In the genomic region with DNA sequence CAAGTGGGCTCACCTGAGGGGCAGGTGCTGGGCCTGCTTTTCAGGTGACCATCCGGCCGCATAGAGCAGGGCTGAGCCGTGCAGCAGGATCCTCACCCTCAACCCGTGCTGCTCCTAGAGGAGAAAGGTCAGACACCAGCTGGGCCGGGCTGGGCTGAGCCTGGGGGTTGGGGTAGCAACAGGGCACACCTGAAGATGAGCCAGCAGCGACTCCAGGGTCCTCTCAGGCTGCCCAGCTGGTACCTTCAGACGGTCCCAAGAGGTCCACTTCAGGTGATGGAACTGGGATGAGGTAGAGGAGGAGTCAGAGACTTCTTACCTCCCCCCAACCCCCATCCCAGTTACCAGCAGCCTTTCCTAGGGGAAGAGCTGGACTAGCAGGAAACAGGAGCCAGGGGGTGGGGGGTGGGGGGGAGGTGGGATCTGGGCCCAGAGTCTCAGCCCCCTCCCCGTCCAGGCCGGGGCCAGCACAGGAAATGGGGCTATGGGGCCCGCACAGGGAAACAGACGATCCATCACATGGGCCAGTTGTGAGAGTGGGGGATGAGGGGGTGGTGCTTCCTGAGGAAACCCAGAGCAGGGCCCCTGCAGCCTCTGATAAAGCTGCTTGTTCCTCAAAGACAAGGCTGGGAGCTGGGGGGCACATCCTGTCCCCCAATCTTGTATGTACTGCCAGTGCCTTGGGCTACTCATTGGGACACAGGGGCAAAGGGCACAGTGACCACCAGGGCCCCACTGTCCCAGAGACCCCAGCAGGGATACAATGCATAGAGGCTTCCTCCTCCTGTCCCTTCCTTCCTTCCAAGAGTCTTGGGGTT, we compare ENCODE assay signal across 2 cellular contexts.
TF ChIP-seq lines count a peak whose summit lies in the region.

No MANE protein-coding gene starts in this region.

TF ChIP-seq in SK-N-SH, 30 proteins besides CTCF, POLR2A, EP300 and RAD21 (continued from another document):
- TF ChIP-seq, protein P1, sequence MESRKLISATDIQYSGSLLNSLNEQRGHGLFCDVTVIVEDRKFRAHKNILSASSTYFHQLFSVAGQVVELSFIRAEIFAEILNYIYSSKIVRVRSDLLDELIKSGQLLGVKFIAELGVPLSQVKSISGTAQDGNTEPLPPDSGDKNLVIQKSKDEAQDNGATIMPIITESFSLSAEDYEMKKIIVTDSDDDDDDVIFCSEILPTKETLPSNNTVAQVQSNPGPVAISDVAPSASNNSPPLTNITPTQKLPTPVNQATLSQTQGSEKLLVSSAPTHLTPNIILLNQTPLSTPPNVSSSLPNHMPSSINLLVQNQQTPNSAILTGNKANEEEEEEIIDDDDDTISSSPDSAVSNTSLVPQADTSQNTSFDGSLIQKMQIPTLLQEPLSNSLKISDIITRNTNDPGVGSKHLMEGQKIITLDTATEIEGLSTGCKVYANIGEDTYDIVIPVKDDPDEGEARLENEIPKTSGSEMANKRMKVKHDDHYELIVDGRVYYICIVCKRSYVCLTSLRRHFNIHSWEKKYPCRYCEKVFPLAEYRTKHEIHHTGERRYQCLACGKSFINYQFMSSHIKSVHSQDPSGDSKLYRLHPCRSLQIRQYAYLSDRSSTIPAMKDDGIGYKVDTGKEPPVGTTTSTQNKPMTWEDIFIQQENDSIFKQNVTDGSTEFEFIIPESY (IDR thresholded peaks at IDR 0.05; ENCODE audit: borderline replicate concordance, low read depth) = no peak
- TF ChIP-seq NFIC (IDR thresholded peaks at IDR 0.05; ENCODE audit: borderline replicate concordance) = no peak
- TF ChIP-seq RXRA (IDR thresholded peaks at IDR 0.05; ENCODE audit: borderline replicate concordance, low read depth) = no peak
- TF ChIP-seq RCOR1 (IDR thresholded peaks at IDR 0.05; ENCODE audit: low read length) = no peak
- no peak for TF ChIP-seq SIN3A (IDR thresholded peaks at IDR 0.05; ENCODE audit: borderline replicate concordance, low read depth, low read length)
- TF ChIP-seq YY1 (IDR thresholded peaks at IDR 0.05; ENCODE audit: low read depth) = no peak
- no peak for TF ChIP-seq USF2 (IDR thresholded peaks at IDR 0.05; ENCODE audit: borderline replicate concordance, low read depth, low read length)
- no peak for TF ChIP-seq CHD2 (IDR thresholded peaks at IDR 0.05; ENCODE audit: low read length, partially characterized antibody)
- no peak for TF ChIP-seq REST (IDR thresholded peaks at IDR 0.05; ENCODE audit: low read depth, low read length)
- no peak for TF ChIP-seq EZH2phosphoT487 (IDR thresholded peaks at IDR 0.05; ENCODE audit: borderline replicate concordance, low read depth)

TF ChIP-seq in SK-N-SH treated with all-trans-retinoic acid at 6 μM for 48 hours, 23 proteins besides CTCF, POLR2A, EP300 and RAD21 (continued from another document):
- TF ChIP-seq PATZ1 (CRISPR knock-in tag; IDR thresholded peaks at IDR 0.05; ENCODE audit: borderline replicate concordance) (no peak), TOX (CRISPR knock-in tag; IDR thresholded peaks at IDR 0.05; ENCODE audit: borderline replicate concordance) (no peak), ARNTL (CRISPR knock-in tag; IDR thresholded peaks at IDR 0.05; ENCODE audit: borderline replicate concordance, low read depth) (no peak), ZC3H10 (CRISPR knock-in tag; IDR thresholded peaks at IDR 0.05) (no peak), ZNF8 (CRISPR knock-in tag; IDR thresholded peaks at IDR 0.05) (no peak), SNAI2 (CRISPR knock-in tag; IDR thresholded peaks at IDR 0.05) (no peak), GLIS3 (CRISPR knock-in tag; IDR thresholded peaks at IDR 0.05) (no peak), RARB (CRISPR knock-in tag; IDR thresholded peaks at IDR 0.05) (no peak), ZNF70 (CRISPR knock-in tag; IDR thresholded peaks at IDR 0.05) (no peak)
- TF ChIP-seq, protein P2, sequence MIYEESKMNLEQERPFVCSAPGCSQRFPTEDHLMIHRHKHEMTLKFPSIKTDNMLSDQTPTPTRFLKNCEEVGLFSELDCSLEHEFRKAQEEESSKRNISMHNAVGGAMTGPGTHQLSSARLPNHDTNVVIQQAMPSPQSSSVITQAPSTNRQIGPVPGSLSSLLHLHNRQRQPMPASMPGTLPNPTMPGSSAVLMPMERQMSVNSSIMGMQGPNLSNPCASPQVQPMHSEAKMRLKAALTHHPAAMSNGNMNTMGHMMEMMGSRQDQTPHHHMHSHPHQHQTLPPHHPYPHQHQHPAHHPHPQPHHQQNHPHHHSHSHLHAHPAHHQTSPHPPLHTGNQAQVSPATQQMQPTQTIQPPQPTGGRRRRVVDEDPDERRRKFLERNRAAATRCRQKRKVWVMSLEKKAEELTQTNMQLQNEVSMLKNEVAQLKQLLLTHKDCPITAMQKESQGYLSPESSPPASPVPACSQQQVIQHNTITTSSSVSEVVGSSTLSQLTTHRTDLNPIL (CRISPR knock-in tag; IDR thresholded peaks at IDR 0.05; ENCODE audit: low read depth) = no peak
